ENCODE assay signal across 8 cellular contexts in genomic region chr2:222708274-222708710, GRCh38. TPM values are rescaled to one million over a fixed set of nuclear protein-coding genes. Genes with fewer than 3 reads are reported as not detected.
DNase-seq lines count a peak whose midpoint lies in the region; ATAC-seq and TF ChIP-seq lines count a peak whose summit lies in the region.

No MANE protein-coding gene starts in this region.

- H3K4me3 ChIP-seq in heart left ventricle: no peak overlapping the region

- TF ChIP-seq POLR2A in heart left ventricle (IDR thresholded peaks at IDR 0.05): no peak

- no peaks in the 10 kb centered on the region for H3K9me3 ChIP-seq in heart left ventricle

- DNase-seq in NCI-H1417 (lab: John Stamatoyannopoulos, UW): peak; percentile 29 to 76 (median 69)
- DNase-seq in NCI-H1417 treated with DMSO at 0.1 percent for 48 hours (lab: John Stamatoyannopoulos, UW): no peak
- peak; percentile 62 for DNase-seq in M059J (ENCODE audit: low read depth)
- peak; percentile 52 for DNase-seq in SW480 (ENCODE audit: low spot score)
- peak; percentile 56 for DNase-seq in activated naive CD8-positive, alpha-beta T cell treated with anti-CD3 and anti-CD28 coated beads, Interleukin-2, amount 50 U/mL, for 16 hours (ENCODE audit: low read depth, low spot score)
- DNase-seq in heart left ventricle: peak; percentile 74 to 89 (median 81)
- DNase-seq in retina: peak; percentile 72

- peak in 3 of 4 donors; percentile 56 to 65 (median 61) for ATAC-seq in heart left ventricle
- no peak for ATAC-seq in GM21367 (IDR thresholded peaks at IDR 0.05; ENCODE audit: unreplicated experiment)

- H3K27me3 ChIP-seq in heart left ventricle: no peaks in the 10 kb centered on the region

- intact Hi-C loops in heart left ventricle (cut with DNase I): loop anchor here (1.0 to 10.0 kb wide), 14 partner anchors 44 to 204 kb away; partner anchors contain the start of gene ACSL3 (in 4 of the 10)

- H3K4me1 ChIP-seq in heart left ventricle: peaks cover 0 to 23% (median 11%) of the 10 kb centered on the region in 12 donors

- no peaks in the 10 kb centered on the region for H3K36me3 ChIP-seq in heart left ventricle

- H3K27ac ChIP-seq in heart left ventricle: peak overlapping the region in 2 of 12 donors; percentile 72 to 73

- peak; percentile 96 to 98 (median 97) for TF ChIP-seq CTCF in heart left ventricle (IDR thresholded peaks at IDR 0.05)

- WGBS in heart left ventricle, 4 donors: 14 to 20% (median 16%) methylated on average over 12 of the region's 12 CpGs

RNA-seq across cellular contexts. Expression of gene MOGAT1, which starts 36.8 kb away (rescaled TPM):
- total RNA-seq in M059J (2014; rRNA removed; shearing (Covaris generic)): not detected in 2 replicates
- 1 to 10 TPM in 1 of 9 donors, under 1 TPM in 7, not detected in 1; 0.29 to 1.1 (median 0.41) TPM for total RNA-seq in heart left ventricle
- under 1 TPM in 1 of 2 donors, not detected in 1; 0.19 TPM for polyA plus RNA-seq in heart left ventricle

RNA-seq across cellular contexts. Expression of gene FARSB, which starts 52.4 kb away (rescaled TPM):
- total RNA-seq in M059J (2014; rRNA removed; shearing (Covaris generic)): 27.4 and 32.3 TPM in 2 replicates
- total RNA-seq in heart left ventricle: 10 to 100 TPM; 14.3 to 29.2 (median 19.5) TPM
- polyA plus RNA-seq in heart left ventricle: 10 to 100 TPM in 1 of 2 donors, 1 to 10 TPM in 1; 9.8 to 28.6 TPM
